8 cellular contexts compared by ENCODE assay signal in the genomic region with DNA sequence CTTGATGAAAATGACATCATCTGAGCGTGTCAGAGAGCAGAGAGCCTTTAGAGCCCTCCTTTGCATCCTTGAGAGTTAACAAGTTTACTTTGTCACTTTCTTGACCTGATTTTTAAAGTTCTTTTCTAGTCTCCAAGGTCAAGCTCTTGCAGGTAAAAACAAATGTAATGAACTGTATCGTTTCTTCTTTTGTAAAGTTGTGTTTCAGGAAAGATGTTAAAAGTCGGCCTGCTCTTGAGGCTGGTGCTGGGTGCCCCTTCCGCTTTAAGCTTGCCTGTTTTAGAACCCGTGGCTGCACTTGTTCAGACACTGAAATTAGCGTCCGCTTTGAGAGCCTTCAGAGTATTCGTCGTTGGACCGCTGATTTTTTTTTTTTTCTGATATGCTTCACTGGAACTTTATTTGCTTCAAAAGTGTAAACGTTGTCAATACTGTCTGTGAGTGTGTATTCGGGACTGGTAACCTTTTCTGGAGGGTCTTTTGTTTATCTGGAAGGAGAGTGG. TPM values are rescaled to one million over a fixed set of nuclear protein-coding genes. Genes with fewer than 3 reads are reported as not detected.
DNase-seq lines count a peak whose midpoint lies in the region; FAIRE-seq and TF ChIP-seq lines count a peak whose summit lies in the region.

No MANE protein-coding gene starts in this region.

- H3K4me1 Mint-ChIP-seq in nephron = peaks cover 32% of the 10 kb centered on the region

- H3K4me3 ChIP-seq in esophagus (ENCODE audit: low read depth in 1 of 2, low read length in 2 of 2) = peak overlapping the region; percentile 66 to 91

- H3K36me3 Mint-ChIP-seq in nephron (ENCODE audit: low read depth) = no peaks in the 10 kb centered on the region

- WGBS in esophagus, 2 donors = 1 to 2% methylated on average over 12 of the region's 12 CpGs

- no peak for TF ChIP-seq CTCF in nephron (IDR thresholded peaks at IDR 0.05; ENCODE audit: unreplicated experiment in 3 of 3)

- FAIRE-seq in GM12892 (lab: Jason Lieb, UNC) (peak; percentile 77), urothelium cell line (lab: Jason Lieb, UNC) (no peak)

- H3K36me3 ChIP-seq in esophagus (ENCODE audit: control insufficient read depth in 2 of 2, insufficient read depth in 2 of 2, low read length in 1 of 2) = no peaks in the 10 kb centered on the region

- H3K27me3 ChIP-seq in esophagus (ENCODE audit: control insufficient read depth in 1 of 2, insufficient read depth in 2 of 2, low read length in 2 of 2) = no peaks in the 10 kb centered on the region

- no peaks in the 10 kb centered on the region for H3K9me3 ChIP-seq in esophagus (ENCODE audit: control insufficient read depth in 2 of 2, insufficient read depth in 1 of 2, low read depth in 1 of 2, low read length in 1 of 2)

- peaks cover 2 to 6% of the 10 kb centered on the region in 2 donors for H3K4me1 ChIP-seq in esophagus (ENCODE audit: control insufficient read depth in 2 of 2, insufficient read depth in 2 of 2, low read length in 1 of 2)

- in situ Hi-C loops in ACHN (cut with HindIII; ENCODE audit: low pct_ligation_motif_present, low pct_unique_long_range_greater_than_20kb, low sequenced_read_pairs) = no loop called here

- peak overlapping the region; percentile 91 to 97 (median 97) for H3K4me3 Mint-ChIP-seq in nephron

- no peaks in the 10 kb centered on the region for H3K9me3 Mint-ChIP-seq in nephron

- no peaks in the 10 kb centered on the region for H3K27me3 Mint-ChIP-seq in nephron (ENCODE audit: low read depth)

- H3K27ac Mint-ChIP-seq in nephron = peak overlapping the region; percentile 85 to 92 (median 87)

- H3K27ac ChIP-seq in esophagus (ENCODE audit: low read depth in 2 of 2, low read length in 1 of 2) = peak overlapping the region; percentile 20 to 79

- TF ChIP-seq POLR2A in GM12892 (IDR thresholded peaks at IDR 0.05; ENCODE audit: low read depth, low read length) = no peak

- DNase-seq in ACHN (peak; percentile 39), GM12892 (ENCODE audit: insufficient read length) (no peak), SKM-1 (lab: John Stamatoyannopoulos, UW; ENCODE audit: unreplicated experiment) (peak; percentile 27), NCI-H2081 treated with DMSO at 0.1 percent for 48 hours (lab: John Stamatoyannopoulos, UW) (no peak), urothelium cell line (ENCODE audit: low spot score) (no peak), NCI-H128 (lab: John Stamatoyannopoulos, UW; ENCODE audit: unreplicated experiment) (no peak)

RNA-seq across cellular contexts. Expression of a gene that starts 52.6 kb away (rescaled TPM):
- polyA plus RNA-seq in GM12892 (2012; ENCODE audit: missing spikeins) = 7.5 TPM
- 1 to 10 TPM; 1.1 to 1.3 TPM for polyA plus RNA-seq in esophagus

Comparison
In these comparisons a context has a peak if more than half of its experiments do, and no peak if none do; other contexts are left out.
1. DNase-seq: peak in ACHN (single experiment) and SKM-1 (single experiment); none in GM12892 (single experiment), NCI-H2081 treated with DMSO at 0.1 percent for 48 hours (single experiment), urothelium cell line (single experiment) and NCI-H128 (single experiment).